8 cellular contexts compared by ENCODE assay signal in genomic region chr2:98464772-98465310, GRCh38. TPM values are rescaled to one million over a fixed set of nuclear protein-coding genes. Genes with fewer than 3 reads are reported as not detected.
A peak's percentile ranks its signal among the peaks of the same experiment; 100 is the strongest.
DNase-seq lines count a peak whose midpoint lies in the region; ATAC-seq, FAIRE-seq and TF ChIP-seq lines count a peak whose summit lies in the region.

No MANE protein-coding gene starts in this region.

- no peak for TF ChIP-seq CTCF in D721Med (IDR thresholded peaks at IDR 0.05; ENCODE audit: insufficient read depth, missing control alignments)

- DNase-seq in D341Med (ENCODE audit: low spot score) = peak; percentile 39
- DNase-seq in activated T-cell treated with anti-CD3 and anti-CD28 coated beads, Interleukin-2, amount 50 U/mL, for 48 hours = peak; percentile 63 to 65
- no peak for DNase-seq in HTR-8/SVneo (ENCODE audit: insufficient read length, low spot score)
- no peak for DNase-seq in D721Med (ENCODE audit: insufficient read length, low spot score)
- DNase-seq in A172 (ENCODE audit: low spot score) = no peak

- ATAC-seq in GM19467 (IDR thresholded peaks at IDR 0.05; ENCODE audit: unreplicated experiment) (peak; percentile 33), HG03521 (IDR thresholded peaks at IDR 0.05; ENCODE audit: unreplicated experiment) (peak; percentile 32)

- H3K4me1 ChIP-seq in mucosa of rectum (ENCODE audit: control insufficient read depth in 2 of 2, insufficient read depth in 2 of 2, low read length in 2 of 2) = peaks cover 28 to 46% of the 10 kb centered on the region in 2 donors

- no peak overlapping the region for H3K9ac ChIP-seq in mucosa of rectum (ENCODE audit: low read depth in 1 of 2, low read length in 2 of 2)

- peak overlapping the region; percentile 58 to 87 for H3K27ac ChIP-seq in mucosa of rectum (ENCODE audit: low read depth in 2 of 2, low read length in 2 of 2)

- peak overlapping the region in 1 of 2 donors; percentile 54 for H3K4me3 ChIP-seq in mucosa of rectum (ENCODE audit: low read length in 2 of 2)

- no peaks in the 10 kb centered on the region for H3K36me3 ChIP-seq in mucosa of rectum (ENCODE audit: control insufficient read depth in 2 of 2, insufficient read depth in 2 of 2, low read length in 2 of 2)

- no peak for FAIRE-seq in HTR-8/SVneo (lab: Jason Lieb, UNC)
- no peak for FAIRE-seq in D721Med (lab: Jason Lieb, UNC)

- H3K9me3 ChIP-seq in mucosa of rectum (ENCODE audit: control insufficient read depth in 2 of 2, low read length in 2 of 2) = no peaks in the 10 kb centered on the region

- H3K27me3 ChIP-seq in mucosa of rectum (ENCODE audit: control insufficient read depth in 2 of 2, insufficient read depth in 2 of 2, low read length in 2 of 2) = no peaks in the 10 kb centered on the region

RNA-seq across cellular contexts. Expression of gene INPP4A, which starts 20.2 kb away (rescaled TPM):
- 19.7 and 22.0 TPM in 2 replicates for total RNA-seq in A172 (2014; rRNA removed; shearing (Covaris generic))

Comparison
In these comparisons a context has a peak if more than half of its experiments do, and no peak if none do; other contexts are left out.
1. DNase-seq: peak in D341Med (single experiment) and activated T-cell treated with anti-CD3 and anti-CD28 coated beads, Interleukin-2, amount 50 U/mL, for 48 hours (2 of 2); none in HTR-8/SVneo (single experiment), D721Med (single experiment) and A172 (single experiment).